Comparison of ENCODE assay signal across 9 cellular contexts in the genomic region with DNA sequence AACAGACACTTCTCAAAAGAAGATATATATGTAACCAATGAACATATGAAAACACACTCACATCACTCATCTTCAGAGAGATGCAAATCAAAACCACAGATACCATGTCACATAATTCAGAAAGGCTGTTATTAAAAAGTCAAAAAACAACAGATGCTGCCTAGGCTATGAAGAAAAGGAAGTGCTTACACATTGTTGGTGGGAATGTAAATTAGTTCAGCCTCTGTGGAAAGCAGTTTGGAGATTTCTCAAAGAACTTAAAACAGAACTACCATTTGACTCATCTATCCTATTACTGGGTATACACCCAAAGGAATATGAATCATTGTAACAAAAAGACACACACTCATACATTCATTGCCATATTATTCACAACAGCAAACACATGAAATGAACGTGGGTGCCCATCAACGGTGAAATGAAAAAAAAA. TPM values are rescaled to one million over a fixed set of nuclear protein-coding genes. Genes with fewer than 3 reads are reported as not detected.
A peak's percentile ranks its signal among the peaks of the same experiment; 100 is the strongest.
DNase-seq lines count a peak whose midpoint lies in the region; ATAC-seq, FAIRE-seq and TF ChIP-seq lines count a peak whose summit lies in the region.
"Had no signal": no experiment of that assay in that cellular context is flagged by ENCODE, and none has a peak within 500 bp of the region (broad histone marks: within the 10 kb centered on the region; RNA-seq: fewer than 3 reads in every experiment).

No MANE protein-coding gene starts in this region.

- RAD21 ChIA-PET in GM12878 (lab: Charles Lee; ENCODE audit: unreplicated experiment), result interaction anchor here (0.6 kb wide), 1 partner anchor 22 kb away, joined by 4 read pairs; no protein-coding TSS in a partner anchor

- H2AFZ ChIP-seq in GM12878 (ENCODE audit: control insufficient read depth, low read depth, low read length), result peak overlapping the region; percentile 33; the same call in 1 of the 2 replicates

- H3K9me3 Mint-ChIP-seq in endothelial cell (ENCODE audit: unreplicated experiment) (no peaks in the 10 kb centered on the region), type B pancreatic cell (no peaks in the 10 kb centered on the region)

- no TSS peak for BruUV-seq in GM12878 (replicated peaks; lab: Mats Ljungman, UMichigan)

- TF ChIP-seq RAD21 in GM12878 (IDR thresholded peaks at IDR 0.05; ENCODE audit: insufficient read depth, low read depth, low read length), result peak; percentile 27; the same call in 1 of the 2 replicates

- no peaks in the 10 kb centered on the region; the same call in 1 of the 2 replicates for H3K79me2 ChIP-seq in GM12878 (ENCODE audit: control insufficient read depth, insufficient read depth, low read length)

- H3K4me1 ChIP-seq in GM12878 (ENCODE audit: control insufficient read depth, insufficient read depth, low read length), result peaks cover 8% of the 10 kb centered on the region

- no peaks in the 10 kb centered on the region for H3K36me3 ChIP-seq in GM12878 (ENCODE audit: control insufficient read depth in 2 of 2, insufficient read depth in 2 of 2, low read length in 1 of 2)

- peak; percentile 17 for DNase-seq in EH (ENCODE audit: low read depth)
- peak; percentile 79 for DNase-seq in GM12878 (ENCODE audit: low read depth, low spot score)
- DNase-seq in dedifferentiated amniotic fluid mesenchymal stem cell (ENCODE audit: extremely low spot score), result no peak
- no peak for DNase-seq in endothelial cell (ENCODE audit: low spot score)
- DNase-seq in epidermal melanocyte (ENCODE audit: insufficient read length, low spot score), result no peak
- no peak for DNase-seq in type B pancreatic cell (ENCODE audit: extremely low spot score, unreplicated experiment)
- DNase-seq: stimulated activated CD4-positive, alpha-beta T cell treated with anti-CD3 and anti-CD28 coated beads, Interleukin-2, amount 100 ng/mL, for 24 hours had no signal

- peaks cover 3% of the 10 kb centered on the region for H3K9me3 ChIP-seq in GM12878 (replicated peaks; ENCODE audit: control insufficient read depth, insufficient read depth, low read length)

- H4K20me1 ChIP-seq in GM12878 (ENCODE audit: control insufficient read depth, insufficient read depth), result no peaks in the 10 kb centered on the region

- H3K27me3 ChIP-seq in GM12878 (replicated peaks in 1 of 2; ENCODE audit: control insufficient read depth in 2 of 2, insufficient read depth in 2 of 2, low read length in 1 of 2), result no peaks in the 10 kb centered on the region

- CTCF ChIA-PET in GM12878 (lab: Yijun Ruan, JAX), result interaction anchor here (1.1 kb wide), 1 partner anchor 21 kb away, joined by 3 read pairs; no protein-coding TSS in a partner anchor

- no peak for FAIRE-seq in GM12878 (lab: Jason Lieb, UNC)

- peak overlapping the region; percentile 13; the same call in 1 of the 2 replicates for H3K4me2 ChIP-seq in GM12878 (ENCODE audit: control insufficient read depth, insufficient read depth)

- intact Hi-C loops in GM12878 (cut with micrococcal nuclease; ENCODE audit: unreplicated experiment), result no loop called here

- SMC1A ChIA-PET in GM12878 (lab: Charles Lee; ENCODE audit: uncharacterized antibody, unreplicated experiment), result interaction anchor here (1.1 kb wide), 1 partner anchor 17 kb away, joined by 3 read pairs; no protein-coding TSS in a partner anchor

- POLR2A ChIA-PET in GM12878 (lab: Charles Lee), result interaction anchor here (0.5 to 0.6 kb wide), 2 partner anchors 56 to 1684 kb away, joined by 3 to 4 read pairs; no protein-coding TSS in a partner anchor

- H3K36me3 Mint-ChIP-seq in endothelial cell (ENCODE audit: low read depth, unreplicated experiment), result no peaks in the 10 kb centered on the region
- no peaks in the 10 kb centered on the region for H3K36me3 Mint-ChIP-seq in type B pancreatic cell

- in situ Hi-C loops in GM12878 (cut with MboI), result loop anchor here (25.0 kb wide), 1 partner anchor 97 kb away; no protein-coding TSS in a partner anchor

- H3K27ac Mint-ChIP-seq in endothelial cell (ENCODE audit: unreplicated experiment) (no peak overlapping the region), type B pancreatic cell (no peak overlapping the region)

- no peak overlapping the region for H3K4me3 ChIP-seq in GM12878

- no peak overlapping the region for H3K4me3 Mint-ChIP-seq in endothelial cell (ENCODE audit: unreplicated experiment)
- no peak overlapping the region for H3K4me3 Mint-ChIP-seq in type B pancreatic cell

- peak; percentile 59 for ATAC-seq in GM19468 (IDR thresholded peaks at IDR 0.05; ENCODE audit: extremely low read depth, unreplicated experiment)
- ATAC-seq in HG03196 (IDR thresholded peaks at IDR 0.05; ENCODE audit: unreplicated experiment), result peak; percentile 89
- ATAC-seq in GM12878, result peak; percentile 96

- TF ChIP-seq CTCF in GM12878 (IDR thresholded peaks at IDR 0.05 in 2 of 3, conservative IDR thresholded peaks at IDR 0.05 in 1 of 3; ENCODE audit: control insufficient read depth in 2 of 3, extremely low read depth in 1 of 3, insufficient read depth in 1 of 3, low read depth in 3 of 3, low read length in 3 of 3) (no peak), endothelial cell (IDR thresholded peaks at IDR 0.05; ENCODE audit: unreplicated experiment) (no peak), type B pancreatic cell (conservative IDR thresholded peaks at IDR 0.05) (no peak)

- H3K9ac ChIP-seq in GM12878 (ENCODE audit: control insufficient read depth, insufficient read depth, low read length), result no peak overlapping the region

- H3K27me3 Mint-ChIP-seq in endothelial cell (ENCODE audit: unreplicated experiment) (no peaks in the 10 kb centered on the region), type B pancreatic cell (peaks cover 6% of the 10 kb centered on the region)

- WGBS in GM12878 (ENCODE audit: insufficient coverage, insufficient replicate concordance, low lambda C conversion rate, missing lambda C conversion rate), result 0% methylated on average over 2 of the region's 2 CpGs

- no peak for TF ChIP-seq POLR2A in GM12878 (IDR thresholded peaks at IDR 0.05; ENCODE audit: low read depth, low read length)

- H3K4me1 Mint-ChIP-seq in endothelial cell (ENCODE audit: unreplicated experiment) (no peaks in the 10 kb centered on the region), type B pancreatic cell (ENCODE audit: unreplicated experiment) (no peaks in the 10 kb centered on the region)

- no peak; a peak in 1 of 4 replicates for TF ChIP-seq EP300 in GM12878 (IDR thresholded peaks at IDR 0.05; ENCODE audit: borderline replicate concordance in 1 of 2, control insufficient read depth in 1 of 2, low read depth in 2 of 2, low read length in 2 of 2)

- H3K27ac ChIP-seq in GM12878 (ENCODE audit: control insufficient read depth, insufficient read depth), result peak overlapping the region; percentile 72

TF ChIP-seq in GM12878, 131 proteins besides CTCF, POLR2A, EP300 and RAD21 (continues in another document):
- peak; percentile 82 for TF ChIP-seq ATF7 (IDR thresholded peaks at IDR 0.05; ENCODE audit: low read depth)
- peak; percentile 95 for TF ChIP-seq RUNX3 (IDR thresholded peaks at IDR 0.05; ENCODE audit: low read length)
- TF ChIP-seq ZNF274 (IDR thresholded peaks at IDR 0.05; ENCODE audit: insufficient read depth, insufficient read length), result no peak
- TF ChIP-seq MXI1 (IDR thresholded peaks at IDR 0.05; ENCODE audit: low read depth, low read length), result no peak
- TF ChIP-seq, protein P1, sequence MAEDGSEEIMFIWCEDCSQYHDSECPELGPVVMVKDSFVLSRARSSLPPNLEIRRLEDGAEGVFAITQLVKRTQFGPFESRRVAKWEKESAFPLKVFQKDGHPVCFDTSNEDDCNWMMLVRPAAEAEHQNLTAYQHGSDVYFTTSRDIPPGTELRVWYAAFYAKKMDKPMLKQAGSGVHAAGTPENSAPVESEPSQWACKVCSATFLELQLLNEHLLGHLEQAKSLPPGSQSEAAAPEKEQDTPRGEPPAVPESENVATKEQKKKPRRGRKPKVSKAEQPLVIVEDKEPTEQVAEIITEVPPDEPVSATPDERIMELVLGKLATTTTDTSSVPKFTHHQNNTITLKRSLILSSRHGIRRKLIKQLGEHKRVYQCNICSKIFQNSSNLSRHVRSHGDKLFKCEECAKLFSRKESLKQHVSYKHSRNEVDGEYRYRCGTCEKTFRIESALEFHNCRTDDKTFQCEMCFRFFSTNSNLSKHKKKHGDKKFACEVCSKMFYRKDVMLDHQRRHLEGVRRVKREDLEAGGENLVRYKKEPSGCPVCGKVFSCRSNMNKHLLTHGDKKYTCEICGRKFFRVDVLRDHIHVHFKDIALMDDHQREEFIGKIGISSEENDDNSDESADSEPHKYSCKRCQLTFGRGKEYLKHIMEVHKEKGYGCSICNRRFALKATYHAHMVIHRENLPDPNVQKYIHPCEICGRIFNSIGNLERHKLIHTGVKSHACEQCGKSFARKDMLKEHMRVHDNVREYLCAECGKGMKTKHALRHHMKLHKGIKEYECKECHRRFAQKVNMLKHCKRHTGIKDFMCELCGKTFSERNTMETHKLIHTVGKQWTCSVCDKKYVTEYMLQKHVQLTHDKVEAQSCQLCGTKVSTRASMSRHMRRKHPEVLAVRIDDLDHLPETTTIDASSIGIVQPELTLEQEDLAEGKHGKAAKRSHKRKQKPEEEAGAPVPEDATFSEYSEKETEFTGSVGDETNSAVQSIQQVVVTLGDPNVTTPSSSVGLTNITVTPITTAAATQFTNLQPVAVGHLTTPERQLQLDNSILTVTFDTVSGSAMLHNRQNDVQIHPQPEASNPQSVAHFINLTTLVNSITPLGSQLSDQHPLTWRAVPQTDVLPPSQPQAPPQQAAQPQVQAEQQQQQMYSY (CRISPR knock-in tag; IDR thresholded peaks at IDR 0.05), result no peak
- TF ChIP-seq YBX1 (IDR thresholded peaks at IDR 0.05), result no peak
- TF ChIP-seq STAT1 (conservative IDR thresholded peaks at IDR 0.05), result no peak

RNA-seq across cellular contexts. Expression of gene EIF2S3B, which starts 35.1 kb away (rescaled TPM):
- 1.5 and 3.8 TPM in 2 replicates for total RNA-seq in GM12878 (2013; cell fraction: nucleolus; rRNA removed)
- total RNA-seq in GM12878 (2014; rRNA removed) (1.7 and 1.8 TPM in 2 replicates), GM12878 (2014; rRNA removed; fragmentation: Illumina TruSeq; extraction: Trizol) (1.6 and 1.7 TPM in 2 replicates), GM12878 (2021) (0.80 and 1.4 TPM in 2 replicates), endothelial cell (ENCODE audit: unreplicated experiment) (7.6 TPM), type B pancreatic cell (ENCODE audit: low replicate concordance) (0.80 and 0.90 TPM in 2 replicates)
- polyA plus RNA-seq in GM12878 (2011; ENCODE audit: low read depth), result 6.8 TPM
- polyA plus RNA-seq in GM12878 (2011; rRNA removed) (1.5 and 2.4 TPM in 2 replicates), GM12878 (2014; fragmentation: Illumina TruSeq; extraction: Trizol) (2.2 and 3.0 TPM in 2 replicates), GM12878 (2014; fragmentation: Nextera tagmentation; extraction: Ambion mirVana) (under 1 TPM; 0.29 to 0.34 TPM), GM12878 (2014; rRNA removed) (0.58 and 0.97 TPM in 2 replicates), GM12878 (2016; fragmentation: Nextera tagmentation; extraction: Ambion mirVana) (under 1 TPM in 1 of 2 experiments, not detected in 1; 0.18 TPM)
- polyA plus RNA-seq in GM12878 (2011; cell fraction: cytosol; rRNA removed), result 0.22 and 0.52 TPM in 2 replicates
- polyA plus RNA-seq in GM12878 (2011; cell fraction: nucleus; rRNA removed), result 0.32 and 0.46 TPM in 2 replicates
- polyA plus RNA-seq in GM12878 (2012), result 2.8 and 3.1 TPM in 2 replicates
- 0.77 and 3.9 TPM in 2 replicates for polyA minus RNA-seq in GM12878 (2011; rRNA and poly(A)+ RNA removed)
- 3.3 and 3.9 TPM in 2 replicates for polyA minus RNA-seq in GM12878 (2011; cell fraction: cytosol; rRNA and poly(A)+ RNA removed)
- 0.29 TPM in 1 of 2 replicates, not detected in the other for polyA minus RNA-seq in GM12878 (2011; cell fraction: nucleus; rRNA and poly(A)+ RNA removed)

Comparison
In these comparisons a context has a peak if more than half of its experiments do, and no peak if none do; other contexts are left out.
1. DNase-seq: peak in EH (single experiment) and GM12878 (single experiment); none in dedifferentiated amniotic fluid mesenchymal stem cell (single experiment), endothelial cell (single experiment), epidermal melanocyte (single experiment) and type B pancreatic cell (single experiment).
2. Peak in every context shown above with its lines, with median percentiles within 50 percentile points of each other: ATAC-seq.